7 cellular contexts compared by ENCODE assay signal in genomic region chr4:178966644-178967043, GRCh38.
"Had no signal": no experiment of that assay in that cellular context is flagged by ENCODE, and none has a peak within 500 bp of the region (broad histone marks: within the 10 kb centered on the region; RNA-seq: fewer than 3 reads in every experiment).

No MANE protein-coding gene starts in this region.

- H3K4me1 Mint-ChIP-seq: IgD-negative memory B cell had no signal

- H3K27me3 Mint-ChIP-seq: IgD-negative memory B cell had no signal

- H3K4me3 ChIP-seq: K562 had no signal

- DNase-seq: IMR-90, KBM-7, KG1 had no signal

- H3K27ac ChIP-seq: HL-60 had no signal

- ATAC-seq: HepG2, K562 had no signal

- H3K36me3 Mint-ChIP-seq: IgD-negative memory B cell had no signal

- H3K4me3 Mint-ChIP-seq: IgD-negative memory B cell had no signal
